17 cellular contexts compared by ENCODE assay signal in the genomic region with DNA sequence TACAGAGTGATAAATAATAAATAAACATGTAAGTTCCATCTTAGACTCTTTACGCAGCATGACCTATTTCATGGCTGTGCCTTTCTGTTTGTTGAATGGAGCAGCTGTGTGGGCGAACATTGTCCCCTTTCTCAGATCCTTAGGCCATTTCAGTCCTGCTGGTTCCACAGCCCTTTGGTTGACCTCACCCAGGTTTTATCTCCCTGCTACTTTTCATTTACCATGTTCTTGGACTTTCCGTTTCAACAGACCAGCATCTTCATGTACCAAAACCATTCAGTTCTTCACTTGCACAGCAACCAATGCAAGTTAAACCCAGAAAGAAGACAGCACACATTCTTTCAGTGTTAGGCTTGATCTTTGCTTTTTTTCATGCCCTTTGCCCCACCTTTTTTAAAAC.
DNase-seq lines count a peak whose midpoint lies in the region; ATAC-seq and TF ChIP-seq lines count a peak whose summit lies in the region.
"Had no signal": no experiment of that assay in that cellular context is flagged by ENCODE, and none has a peak within 500 bp of the region (broad histone marks: within the 10 kb centered on the region; RNA-seq: fewer than 3 reads in every experiment).

No MANE protein-coding gene starts in this region.

- H3K27me3 ChIP-seq in Caco-2 (replicated peaks; ENCODE audit: control insufficient read depth, insufficient read depth, low read length) (no peaks in the 10 kb centered on the region), MG63 (no peaks in the 10 kb centered on the region)

- H3K36me3 ChIP-seq in Caco-2 (ENCODE audit: control insufficient read depth, insufficient read depth, low read length) = peaks cover 3% of the 10 kb centered on the region
- H3K36me3 ChIP-seq in MG63 = peaks cover 76% of the 10 kb centered on the region

- intact Hi-C loops in Caco-2 (cut with micrococcal nuclease; ENCODE audit: unreplicated experiment) = no loop called here

- CTCF ChIA-PET in activated CD4-positive, alpha-beta T cell treated with anti-CD3 and anti-CD28 coated beads, Interleukin-2, amount 10 ng/mL, durations not matched to agents 7 days and 5 days (lab: Charles Lee) = interaction anchor here (1.4 kb wide), 1 partner anchor 10 kb away, joined by 3 read pairs; no protein-coding TSS in a partner anchor
- CTCF ChIA-PET in Caco-2 (lab: Charles Lee) = no interaction called here
- CTCF ChIA-PET in activated CD4-positive, alpha-beta memory T cell treated with anti-CD3 and anti-CD28 coated beads, Interleukin-2, amount 10 ng/mL, durations not matched to agents 7 days and 5 days (lab: Charles Lee) = no interaction called here

- no peaks in the 10 kb centered on the region for H3K27me3 Mint-ChIP-seq in activated CD4-positive, alpha-beta T cell treated with anti-CD3 and anti-CD28 coated beads, Interleukin-2, amount 10 ng/mL, durations not matched to agents 7 days and 5 days
- H3K27me3 Mint-ChIP-seq in Caco-2 (ENCODE audit: insufficient read depth, unreplicated experiment) = no peaks in the 10 kb centered on the region
- H3K27me3 Mint-ChIP-seq in activated CD4-positive, alpha-beta memory T cell treated with anti-CD3 and anti-CD28 coated beads, Interleukin-2, amount 10 ng/mL, durations not matched to agents 7 days and 5 days = no peaks in the 10 kb centered on the region
- no peaks in the 10 kb centered on the region for H3K27me3 Mint-ChIP-seq in effector memory CD8-positive, alpha-beta T cell

- H3K4me1 Mint-ChIP-seq in activated CD4-positive, alpha-beta T cell treated with anti-CD3 and anti-CD28 coated beads, Interleukin-2, amount 10 ng/mL, durations not matched to agents 7 days and 5 days = peaks cover 46% of the 10 kb centered on the region
- H3K4me1 Mint-ChIP-seq in Caco-2 (ENCODE audit: low read depth, unreplicated experiment) = peaks cover 15% of the 10 kb centered on the region
- peaks cover 64% of the 10 kb centered on the region for H3K4me1 Mint-ChIP-seq in activated CD4-positive, alpha-beta memory T cell treated with anti-CD3 and anti-CD28 coated beads, Interleukin-2, amount 10 ng/mL, durations not matched to agents 7 days and 5 days
- peaks cover 17 to 18% of the 10 kb centered on the region in 2 donors for H3K4me1 Mint-ChIP-seq in effector memory CD8-positive, alpha-beta T cell (ENCODE audit: low read depth in 2 of 2)

- POLR2A ChIA-PET in activated CD4-positive, alpha-beta T cell treated with anti-CD3 and anti-CD28 coated beads, Interleukin-2, amount 10 ng/mL, durations not matched to agents 7 days and 5 days (lab: Charles Lee) = no interaction called here
- POLR2A ChIA-PET in Caco-2 (lab: Charles Lee) = no interaction called here
- POLR2A ChIA-PET in activated CD4-positive, alpha-beta memory T cell treated with anti-CD3 and anti-CD28 coated beads, Interleukin-2, amount 10 ng/mL, durations not matched to agents 7 days and 5 days (lab: Charles Lee) = no interaction called here

- no peak for DNase-seq in activated CD4-positive, alpha-beta T cell treated with anti-CD3 and anti-CD28 coated beads, Interleukin-2, amount 10 ng/mL, durations not matched to agents 7 days and 5 days
- no peak for DNase-seq in activated CD4-positive, alpha-beta T cell treated with anti-CD3 and anti-CD28 coated beads, Interleukin-2, amount 50 U/mL, for 1 hour
- no peak for DNase-seq in Caco-2
- no peak for DNase-seq in activated CD4-positive, alpha-beta memory T cell treated with anti-CD3 and anti-CD28 coated beads, Interleukin-2, amount 10 ng/mL, durations not matched to agents 7 days and 5 days
- DNase-seq in effector memory CD8-positive, alpha-beta T cell = no peak
- DNase-seq in glomerular visceral epithelial cell (ENCODE audit: extremely low spot score) = no peak
- no peak for DNase-seq in MG63
- DNase-seq: DMS79 treated with DMSO at 0.1 percent for 48 hours, NCI-H1092 treated with DMSO at 0.1 percent for 48 hours, NCI-H1694 treated with DMSO at 0.1 percent for 48 hours, NCI-H345, NCI-H526 treated with DMSO at 0.1 percent for 48 hours, PC-3 had no signal

- peaks cover 74% of the 10 kb centered on the region for H3K36me3 Mint-ChIP-seq in activated CD4-positive, alpha-beta T cell treated with anti-CD3 and anti-CD28 coated beads, Interleukin-2, amount 10 ng/mL, durations not matched to agents 7 days and 5 days (ENCODE audit: low read depth)
- H3K36me3 Mint-ChIP-seq in Caco-2 (ENCODE audit: insufficient read depth, unreplicated experiment) = peaks cover 93% of the 10 kb centered on the region
- H3K36me3 Mint-ChIP-seq in activated CD4-positive, alpha-beta memory T cell treated with anti-CD3 and anti-CD28 coated beads, Interleukin-2, amount 10 ng/mL, durations not matched to agents 7 days and 5 days (ENCODE audit: low read depth) = peaks cover 87% of the 10 kb centered on the region
- peaks cover 76% of the 10 kb centered on the region for H3K36me3 Mint-ChIP-seq in effector memory CD8-positive, alpha-beta T cell (ENCODE audit: insufficient read depth)

- no peak overlapping the region for H3K4me3 Mint-ChIP-seq in activated CD4-positive, alpha-beta T cell treated with anti-CD3 and anti-CD28 coated beads, Interleukin-2, amount 10 ng/mL, durations not matched to agents 7 days and 5 days
- H3K4me3 Mint-ChIP-seq in Caco-2 (ENCODE audit: unreplicated experiment) = no peak overlapping the region
- no peak overlapping the region for H3K4me3 Mint-ChIP-seq in activated CD4-positive, alpha-beta memory T cell treated with anti-CD3 and anti-CD28 coated beads, Interleukin-2, amount 10 ng/mL, durations not matched to agents 7 days and 5 days
- no peak overlapping the region for H3K4me3 Mint-ChIP-seq in effector memory CD8-positive, alpha-beta T cell
- H3K4me3 Mint-ChIP-seq: CD14-positive monocyte, GM23338 had no signal

- H3K4me1 ChIP-seq in Caco-2 = peaks cover 16% of the 10 kb centered on the region

- no peak for TF ChIP-seq CTCF in Caco-2 (IDR thresholded peaks at IDR 0.05; ENCODE audit: insufficient read depth in 1 of 2, low read depth in 1 of 2, low read length in 1 of 2, severe bottlenecking in 1 of 2, unreplicated experiment in 1 of 2)

- BruUV-seq in Caco-2 (replicated peaks; lab: Mats Ljungman, UMichigan) = no TSS peak

- ATAC-seq in effector memory CD8-positive, alpha-beta T cell (replicated peaks) = no peak
- no peak for ATAC-seq in HG02885 (IDR thresholded peaks at IDR 0.05; ENCODE audit: poor library complexity, unreplicated experiment)
- ATAC-seq: A549, GM23338, PC-3 had no signal

- no peaks in the 10 kb centered on the region for H3K9me3 Mint-ChIP-seq in activated CD4-positive, alpha-beta T cell treated with anti-CD3 and anti-CD28 coated beads, Interleukin-2, amount 10 ng/mL, durations not matched to agents 7 days and 5 days
- H3K9me3 Mint-ChIP-seq in Caco-2 (ENCODE audit: unreplicated experiment) = no peaks in the 10 kb centered on the region
- H3K9me3 Mint-ChIP-seq in activated CD4-positive, alpha-beta memory T cell treated with anti-CD3 and anti-CD28 coated beads, Interleukin-2, amount 10 ng/mL, durations not matched to agents 7 days and 5 days = no peaks in the 10 kb centered on the region
- H3K9me3 Mint-ChIP-seq in effector memory CD8-positive, alpha-beta T cell = no peaks in the 10 kb centered on the region
- H3K9me3 Mint-ChIP-seq: CD14-positive monocyte, GM23338 had no signal

- H3K9me3 ChIP-seq in Caco-2 (no peaks in the 10 kb centered on the region), MG63 (no peaks in the 10 kb centered on the region)
- H3K9me3 ChIP-seq: A549 had no signal

- H3K4me3 ChIP-seq in Caco-2 (ENCODE audit: low read depth, low read length) = no peak overlapping the region
- no peak overlapping the region for H3K4me3 ChIP-seq in MG63
- H3K4me3 ChIP-seq: A549, GM23338 had no signal

- peak overlapping the region; percentile 19 for H3K27ac Mint-ChIP-seq in activated CD4-positive, alpha-beta T cell treated with anti-CD3 and anti-CD28 coated beads, Interleukin-2, amount 10 ng/mL, durations not matched to agents 7 days and 5 days
- peak overlapping the region; percentile 3 for H3K27ac Mint-ChIP-seq in Caco-2 (ENCODE audit: unreplicated experiment)
- peak overlapping the region; percentile 26 for H3K27ac Mint-ChIP-seq in activated CD4-positive, alpha-beta memory T cell treated with anti-CD3 and anti-CD28 coated beads, Interleukin-2, amount 10 ng/mL, durations not matched to agents 7 days and 5 days
- H3K27ac Mint-ChIP-seq in effector memory CD8-positive, alpha-beta T cell = peak overlapping the region; percentile 6 to 20
- H3K27ac Mint-ChIP-seq: GM23338 had no signal
